In genomic region chrX:79618280-79618679, GRCh38 we compare ENCODE assay signal across 26 cellular contexts.
"Had no signal": no experiment of that assay in that cellular context is flagged by ENCODE, and none has a peak within 500 bp of the region (broad histone marks: within the 10 kb centered on the region; RNA-seq: fewer than 3 reads in every experiment).

No MANE protein-coding gene starts in this region.

- H3K27ac ChIP-seq: ascending aorta, breast epithelium, cardiac muscle cell, colonic mucosa, epithelial cell of prostate, VCaP had no signal

- H3K9me3 ChIP-seq: ascending aorta, breast epithelium, colonic mucosa had no signal

- H3K4me1 ChIP-seq: ascending aorta, breast epithelium, colonic mucosa had no signal

- H3K36me3 ChIP-seq: ascending aorta, breast epithelium, cardiac muscle cell, colonic mucosa had no signal

- H3K27me3 ChIP-seq: ascending aorta, cardiac muscle cell, colonic mucosa had no signal

- DNase-seq: activated CD4-positive, alpha-beta T cell treated with anti-CD3 and anti-CD28 coated beads for 1 hour; activated CD4-positive, alpha-beta T cell treated with anti-CD3 and anti-CD28 coated beads for 4 hours; activated CD4-positive, alpha-beta T cell treated with anti-CD3 and anti-CD28 coated beads, Interleukin-2, amount 50 U/mL, for 1 hour; activated CD4-positive, alpha-beta T cell treated with anti-CD3 and anti-CD28 coated beads, Interleukin-2, amount 50 U/mL, for 48 hours; activated CD8-positive, alpha-beta memory T cell treated with anti-CD3 and anti-CD28 coated beads for 24 hours; activated CD8-positive, alpha-beta T cell treated with anti-CD3 and anti-CD28 coated beads for 36 hours; activated gamma-delta T cell; activated naive CD4-positive, alpha-beta T cell; activated naive CD4-positive, alpha-beta T cell treated with anti-CD3 and anti-CD28 coated beads, Interleukin-2, amount 10 ng/mL, durations not matched to agents 7 days and 5 days; activated naive CD8-positive, alpha-beta T cell treated with anti-CD3 and anti-CD28 coated beads, Interleukin-2, amount 10 ng/mL, durations not matched to agents 7 days and 5 days; activated T-cell treated with anti-CD3 and anti-CD28 coated beads, Interleukin-2, amount 50 U/mL, for 48 hours; central memory CD4-positive, alpha-beta T cell; cerebellar nuclear complex; colonic mucosa; effector CD8-positive, alpha-beta T cell; foreskin fibroblast; head of caudate nucleus; T-helper 2 cell had no signal

- ATAC-seq: activated CD8-positive, alpha-beta T cell treated with anti-CD3 and anti-CD28 coated beads for 36 hours; activated naive CD4-positive, alpha-beta T cell treated with anti-CD3 and anti-CD28 coated beads, Interleukin-2, amount 50 U/mL, for 72 hours; esophagus mucosa; WTC11 had no signal

- H3K4me3 ChIP-seq: ascending aorta, breast epithelium, cardiac muscle cell, colonic mucosa had no signal
